In genomic region chr7:50047716-50048115, GRCh38 we compare ENCODE assay signal across 40 cellular contexts. TPM values are rescaled to one million over a fixed set of nuclear protein-coding genes. Genes with fewer than 3 reads are reported as not detected.
"Had no signal": no experiment of that assay in that cellular context is flagged by ENCODE, and none has a peak within 500 bp of the region (broad histone marks: within the 10 kb centered on the region; RNA-seq: fewer than 3 reads in every experiment).

No MANE protein-coding gene starts in this region.

- DNase-seq: activated effector memory CD4-positive, alpha-beta T cell treated with anti-CD3 and anti-CD28 coated beads, Interleukin-2, amount 50 U/mL, for 16 hours; activated effector memory CD4-positive, alpha-beta T cell treated with Interleukin-2 at 50 U/mL for 16 hours; activated gamma-delta T cell; activated gamma-delta T cell treated with Interleukin-2 at 50 U/mL for 16 hours; activated naive CD4-positive, alpha-beta T cell; activated naive CD4-positive, alpha-beta T cell treated with anti-CD3 and anti-CD28 coated beads for 36 hours; activated naive CD4-positive, alpha-beta T cell treated with anti-CD3 and anti-CD28 coated beads, Interleukin-2, amount 10 ng/mL, durations not matched to agents 7 days and 5 days; activated naive CD4-positive, alpha-beta T cell treated with anti-CD3 and anti-CD28 coated beads, Interleukin-2, amount 50 U/mL, for 16 hours; activated naive CD4-positive, alpha-beta T cell treated with Interleukin-2 at 50 U/mL for 16 hours; activated naive CD8-positive, alpha-beta T cell treated with anti-CD3 and anti-CD28 coated beads for 36 hours; activated naive CD8-positive, alpha-beta T cell treated with anti-CD3 and anti-CD28 coated beads, Interleukin-2, amount 10 ng/mL, durations not matched to agents 7 days and 5 days; activated naive CD8-positive, alpha-beta T cell treated with anti-CD3 and anti-CD28 coated beads, Interleukin-2, amount 50 U/mL, for 24 hours; activated T-cell treated with anti-CD3 and anti-CD28 coated beads, Interleukin-2, amount 50 U/mL, for 1 hour; activated T-cell treated with anti-CD3 and anti-CD28 coated beads, Interleukin-2, amount 50 U/mL, for 24 hours; activated T-cell treated with anti-CD3 and anti-CD28 coated beads, Interleukin-2, amount 50 U/mL, for 4 hours; activated T-cell treated with anti-CD3 and anti-CD28 coated beads, Interleukin-2, amount 50 U/mL, for 48 hours; activated T-cell treated with anti-CD3 and anti-CD28 coated beads, Interleukin-2, amount 50 U/mL, for 72 hours; adrenal gland; amniotic stem cell; amygdala; anterior cingulate cortex; aorta; body of pancreas; brain microvascular endothelial cell; caudate nucleus; central memory CD4-positive, alpha-beta T cell; cerebellar nuclear complex had no signal

- H3K27ac ChIP-seq: adrenal gland, ascending aorta, body of pancreas, brain microvascular endothelial cell, breast epithelium, cardiac muscle cell had no signal

- H3K36me3 ChIP-seq: adrenal gland, ascending aorta, brain microvascular endothelial cell, breast epithelium, cardiac muscle cell had no signal

- ATAC-seq: activated naive CD4-positive, alpha-beta T cell treated with anti-CD3 and anti-CD28 coated beads, Interleukin-2, amount 50 U/mL, for 72 hours; activated naive CD8-positive, alpha-beta T cell treated with anti-CD3 and anti-CD28 coated beads, Interleukin-2, amount 50 U/mL, for 24 hours; activated T-cell treated with anti-CD3 and anti-CD28 coated beads, Interleukin-2, amount 50 U/mL, for 4 hours; activated T-cell treated with anti-CD3 and anti-CD28 coated beads, Interleukin-2, amount 50 U/mL, for 72 hours; activated T-helper 17 cell treated with anti-CD3 and anti-CD28 coated beads, Interleukin-2, amount 50 U/mL, for 72 hours; body of pancreas had no signal

- H3K4me3 ChIP-seq: adrenal gland, ascending aorta, body of pancreas, breast epithelium, cardiac muscle cell had no signal

- H3K27me3 ChIP-seq: adrenal gland, ascending aorta, body of pancreas, brain microvascular endothelial cell, breast epithelium, cardiac muscle cell had no signal

- H3K4me1 ChIP-seq: adrenal gland, ascending aorta, body of pancreas, breast epithelium had no signal

- FAIRE-seq: astrocyte, bronchial epithelial cell had no signal

- H3K9me3 ChIP-seq: adrenal gland, ascending aorta, body of pancreas had no signal

RNA-seq across cellular contexts. Expression of gene ZPBP, which starts 45.3 kb away (rescaled TPM):
- total RNA-seq: activated naive CD4-positive, alpha-beta T cell treated with anti-CD3 and anti-CD28 coated beads for 36 hours; activated naive CD4-positive, alpha-beta T cell treated with anti-CD3 and anti-CD28 coated beads, Interleukin-2, amount 50 U/mL, for 72 hours; activated naive CD8-positive, alpha-beta T cell treated with anti-CD3 and anti-CD28 coated beads, Interleukin-2, amount 10 ng/mL, durations not matched to agents 7 days and 5 days; activated T-cell treated with anti-CD3 and anti-CD28 coated beads, Interleukin-2, amount 50 U/mL, for 4 hours; activated T-cell treated with anti-CD3 and anti-CD28 coated beads, Interleukin-2, amount 50 U/mL, for 72 hours; activated T-helper 1 cell treated with anti-CD3 and anti-CD28 coated beads, Interleukin-12 subunit alpha, Interleukin-12 subunit beta, Interleukin-2, Interleukin-4 antibody, amounts not matched to agents 30 ng/mL and 10 ng/mL and 1 ng/mL, durations not matched to agents 14 hours and 24 hours and 36 hours; activated T-helper 17 cell treated with anti-CD3 and anti-CD28 coated beads, Interleukin-2, amount 50 U/mL, for 72 hours; activated T-helper 2 cell treated with anti-CD3 and anti-CD28 coated beads, Interferon-gamma antibody, Interleukin-2, Interleukin-4, amounts not matched to agents 10 μg/mL and 5 μg/mL and 100 μg/mL, durations not matched to agents 14 hours and 24 hours and 36 hours; adrenal gland; aorta; ascending aorta; astrocyte; body of pancreas; breast epithelium; bronchial epithelial cell; cardiac muscle cell; cardiac septum; cerebellum; chondrocyte had no signal
- polyA plus RNA-seq: adipose tissue, adrenal gland, aorta, cardiac muscle cell had no signal
